ENCODE assay signal across 10 cellular contexts in the genomic region with DNA sequence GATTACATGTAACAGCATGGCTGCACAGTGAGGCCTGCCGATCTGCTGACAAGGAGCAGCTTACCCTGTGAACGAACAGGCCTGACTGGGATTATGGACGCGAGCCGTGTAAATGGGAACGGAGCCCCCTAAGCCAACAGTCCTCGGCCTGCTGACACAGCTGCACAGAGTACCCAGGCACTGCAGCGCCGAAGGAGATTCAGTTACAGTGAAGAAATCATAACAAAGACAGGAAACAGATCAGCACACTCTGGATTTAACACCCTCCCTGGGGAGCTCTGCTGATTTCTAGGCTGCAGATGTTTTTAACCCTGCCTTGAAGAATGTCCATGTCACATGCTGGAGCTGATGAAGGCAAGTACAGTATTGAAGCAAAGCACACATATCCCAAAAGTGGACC. TPM values are rescaled to one million over a fixed set of nuclear protein-coding genes. Genes with fewer than 3 reads are reported as not detected.
DNase-seq lines count a peak whose midpoint lies in the region; ATAC-seq lines count a peak whose summit lies in the region.
"Had no signal": no experiment of that assay in that cellular context is flagged by ENCODE, and none has a peak within 500 bp of the region (broad histone marks: within the 10 kb centered on the region; RNA-seq: fewer than 3 reads in every experiment).

No MANE protein-coding gene starts in this region.

- WGBS in HUES64: 87% methylated on average over 9 of the region's 9 CpGs
- WGBS in right cardiac atrium: 17% methylated on average over 9 of the region's 9 CpGs

- H3K9me3 ChIP-seq in HUES64 (ENCODE audit: insufficient read depth, low read depth, low read length): 0 out of 2 replicates have a peak, but pooled peaks cover 4% of the 10 kb centered on the region
- peaks cover 4% of the 10 kb centered on the region for H3K9me3 ChIP-seq in adipocyte (ENCODE audit: control insufficient read depth, low read length)
- H3K9me3 ChIP-seq in right cardiac atrium (ENCODE audit: control insufficient read depth, low read length): no peaks in the 10 kb centered on the region
- no peaks in the 10 kb centered on the region for H3K9me3 ChIP-seq in stomach smooth muscle (ENCODE audit: control insufficient read depth in 2 of 2, low read length in 2 of 2)
- H3K9me3 ChIP-seq in effector memory CD4-positive, alpha-beta T cell (ENCODE audit: control insufficient read depth, low read length): no peaks in the 10 kb centered on the region

- H3K9ac ChIP-seq in HUES64 (ENCODE audit: low read depth, low read length) (0 out of 2 replicates have a peak overlapping the region, but pooled peaks have one; percentile 22), adipocyte (ENCODE audit: low read length) (peak overlapping the region; percentile 77), stomach smooth muscle (ENCODE audit: low read length in 2 of 2) (peak overlapping the region; percentile 39 to 51)

- DNase-seq in adipocyte (ENCODE audit: low read depth): peak; percentile 83
- DNase-seq in right cardiac atrium: peak; percentile 50 to 80 (median 80)
- no peak for DNase-seq in effector memory CD4-positive, alpha-beta T cell
- no peak for DNase-seq in DMS153 (lab: John Stamatoyannopoulos, UW)
- no peak for DNase-seq in activated CD4-positive, alpha-beta T cell treated with anti-CD3 and anti-CD28 coated beads for 48 hours
- DNase-seq in NCI-H2081 (lab: John Stamatoyannopoulos, UW): no peak
- DNase-seq: stimulated activated CD4-positive, alpha-beta T cell treated with anti-CD3 and anti-CD28 coated beads, Interleukin-2, amount 100 ng/mL, for 48 hours had no signal

- peak; percentile 89 to 90 for ATAC-seq in right cardiac atrium
- ATAC-seq: activated CD4-positive, CD25-positive, alpha-beta regulatory T cell treated with anti-CD3 and anti-CD28 coated beads, Interleukin-2, amount 50 U/mL, for 24 hours had no signal

- intact Hi-C loops in right cardiac atrium (cut with DNase I): loop anchor here in 2 of 4 donors (10.0 kb wide), 2 partner anchors 48 to 158 kb away; a partner anchor contains a TSS

- H3K4me1 ChIP-seq in HUES64 (ENCODE audit: insufficient read depth, low read length) (0 out of 2 replicates have a peak, but pooled peaks cover 8% of the 10 kb centered on the region), adipocyte (ENCODE audit: control insufficient read depth, insufficient read depth, low read length) (peaks cover 28% of the 10 kb centered on the region), right cardiac atrium (ENCODE audit: control insufficient read depth, insufficient read depth, low read length) (no peaks in the 10 kb centered on the region), stomach smooth muscle (ENCODE audit: control insufficient read depth, insufficient read depth, low read length) (peaks cover 26% of the 10 kb centered on the region)
- no peaks in the 10 kb centered on the region for H3K4me1 ChIP-seq in effector memory CD4-positive, alpha-beta T cell (ENCODE audit: control insufficient read depth, insufficient read depth, low read length, poor library complexity, severe bottlenecking)

- H3K27ac ChIP-seq in HUES64 (ENCODE audit: low read depth, low read length): no peak overlapping the region
- peak overlapping the region; percentile 40 for H3K27ac ChIP-seq in right cardiac atrium (ENCODE audit: low read length)
- peak overlapping the region; percentile 77 for H3K27ac ChIP-seq in stomach smooth muscle (ENCODE audit: low read length)
- no peak overlapping the region for H3K27ac ChIP-seq in effector memory CD4-positive, alpha-beta T cell (ENCODE audit: insufficient read depth, low read length, poor library complexity, severe bottlenecking)

- no peaks in the 10 kb centered on the region for H3K36me3 ChIP-seq in HUES64 (ENCODE audit: insufficient read depth, low read length)
- H3K36me3 ChIP-seq in adipocyte (ENCODE audit: control insufficient read depth, insufficient read depth, low read length, severe bottlenecking): no peaks in the 10 kb centered on the region
- no peaks in the 10 kb centered on the region for H3K36me3 ChIP-seq in stomach smooth muscle (ENCODE audit: control insufficient read depth in 2 of 2, insufficient read depth in 2 of 2, low read length in 2 of 2)
- H3K36me3 ChIP-seq in effector memory CD4-positive, alpha-beta T cell (ENCODE audit: control insufficient read depth, insufficient read depth, low read length): no peaks in the 10 kb centered on the region

- no peaks in the 10 kb centered on the region for H3K27me3 ChIP-seq in HUES64 (ENCODE audit: insufficient read depth, low read length)
- no peaks in the 10 kb centered on the region for H3K27me3 ChIP-seq in adipocyte (replicated peaks; ENCODE audit: control insufficient read depth, insufficient read depth, low read length)
- H3K27me3 ChIP-seq in right cardiac atrium (ENCODE audit: control insufficient read depth, insufficient read depth): no peaks in the 10 kb centered on the region
- no peaks in the 10 kb centered on the region for H3K27me3 ChIP-seq in stomach smooth muscle (ENCODE audit: control insufficient read depth in 1 of 2, insufficient read depth in 2 of 2, low read length in 2 of 2)
- no peaks in the 10 kb centered on the region for H3K27me3 ChIP-seq in effector memory CD4-positive, alpha-beta T cell (replicated peaks; ENCODE audit: control insufficient read depth, insufficient read depth, low read length, poor library complexity, severe bottlenecking)

- H3K4me3 ChIP-seq in HUES64 (ENCODE audit: low read length) (no peak overlapping the region), adipocyte (ENCODE audit: low read length) (peak overlapping the region; percentile 75), right cardiac atrium (ENCODE audit: low read length) (peak overlapping the region; percentile 14), stomach smooth muscle (ENCODE audit: low read length in 2 of 2) (peak overlapping the region; percentile 51 to 64)
- H3K4me3 ChIP-seq in effector memory CD4-positive, alpha-beta T cell (ENCODE audit: insufficient read depth, low read depth, low read length, poor library complexity, severe bottlenecking): no peak overlapping the region

RNA-seq across cellular contexts. Expression of a gene that starts 43.4 kb away (rescaled TPM):
- polyA plus RNA-seq in HUES64 (2013, experiment 1 of 2): 5.2 TPM
- polyA plus RNA-seq in HUES64 (2013, experiment 2 of 2): 7.2 TPM
- total RNA-seq in right cardiac atrium: 10 to 100 TPM in 1 of 4 donors, 1 to 10 TPM in 3; 4.1 to 10.6 (median 6.5) TPM
- 1.7 TPM for polyA plus RNA-seq in right cardiac atrium

Comparison
In these comparisons a context has a peak if more than half of its experiments do, and no peak if none do; other contexts are left out.
1. H3K27ac ChIP-seq: peak in right cardiac atrium (single experiment) and stomach smooth muscle (single experiment); none in HUES64 (single experiment) and effector memory CD4-positive, alpha-beta T cell (single experiment).
2. H3K4me3 ChIP-seq: peak in adipocyte (single experiment), right cardiac atrium (single experiment) and stomach smooth muscle (2 of 2); none in HUES64 (single experiment) and effector memory CD4-positive, alpha-beta T cell (single experiment).
3. H3K9ac ChIP-seq: peak in every context shown above with its lines; median percentile 77 in adipocyte; 45 in stomach smooth muscle; 22 in HUES64.
4. DNase-seq: peak in adipocyte (single experiment) and right cardiac atrium (3 of 3); none in effector memory CD4-positive, alpha-beta T cell (0 of 3), DMS153 (single experiment), activated CD4-positive, alpha-beta T cell treated with anti-CD3 and anti-CD28 coated beads for 48 hours (single experiment) and NCI-H2081 (0 of 2).